Comparison of ENCODE assay signal across 26 cellular contexts in the genomic region with DNA sequence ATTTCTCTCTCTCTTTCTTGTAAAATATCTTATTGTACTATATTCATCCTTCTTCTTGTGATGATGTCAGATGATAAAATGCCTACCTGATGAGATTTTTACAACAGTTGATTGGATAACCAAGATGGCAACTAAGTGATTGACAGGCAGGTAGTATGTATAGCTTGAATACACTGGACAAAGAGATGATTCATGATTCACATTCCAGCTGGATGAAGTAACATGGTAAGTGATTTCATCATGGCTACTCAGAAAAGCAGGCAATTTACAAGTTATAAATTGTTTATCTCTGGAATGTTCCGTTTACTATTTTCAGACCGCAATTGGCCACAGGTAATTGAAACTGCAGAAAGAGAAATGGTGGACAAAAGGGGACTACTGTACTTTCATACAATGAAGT.
A peak's percentile ranks its signal among the peaks of the same experiment; 100 is the strongest.
DNase-seq lines count a peak whose midpoint lies in the region; FAIRE-seq and TF ChIP-seq lines count a peak whose summit lies in the region.
"Had no signal": no experiment of that assay in that cellular context is flagged by ENCODE, and none has a peak within 500 bp of the region (broad histone marks: within the 10 kb centered on the region; RNA-seq: fewer than 3 reads in every experiment).

No MANE protein-coding gene starts in this region.

- H2BK12ac ChIP-seq in trophoblast cell (ENCODE audit: low read length) = no peak overlapping the region

- no peaks in the 10 kb centered on the region for H4K20me1 ChIP-seq in PC-9 (ENCODE audit: insufficient read depth)

- no peak overlapping the region for H3K14ac ChIP-seq in trophoblast cell (ENCODE audit: low read length)

- no peak overlapping the region for H3K9ac ChIP-seq in trophoblast cell (ENCODE audit: low read length)

- H3K9me3 ChIP-seq in PC-9 (ENCODE audit: insufficient read depth, low read depth) (no peaks in the 10 kb centered on the region), trophoblast cell (ENCODE audit: insufficient read depth, low read depth, low read length) (no peaks in the 10 kb centered on the region)
- H3K9me3 ChIP-seq: Caco-2, ovary had no signal

- no peaks in the 10 kb centered on the region for H3K4me1 ChIP-seq in PC-9 (replicated peaks; ENCODE audit: insufficient read depth)
- no peaks in the 10 kb centered on the region for H3K4me1 ChIP-seq in trophoblast cell (ENCODE audit: control insufficient read depth in 1 of 2, insufficient read depth in 2 of 2, low read length in 2 of 2)
- H3K4me1 ChIP-seq: Caco-2 had no signal

- H3K27ac Mint-ChIP-seq in activated naive CD4-positive, alpha-beta T cell treated with anti-CD3 and anti-CD28 coated beads for 36 hours = no peak overlapping the region
- H3K27ac Mint-ChIP-seq: activated naive CD8-positive, alpha-beta T cell treated with anti-CD3 and anti-CD28 coated beads, Interleukin-2, amount 10 ng/mL, durations not matched to agents 7 days and 5 days; activated T-cell treated with anti-CD3 and anti-CD28 coated beads, Interleukin-2, amount 50 U/mL, for 72 hours; naive B cell; T-helper 2 cell treated with Interferon-gamma antibody and Interleukin-4, amounts not matched to agents 5 μg/mL and 100 μg/mL, for 36 hours had no signal

- no peak for TF ChIP-seq CTCF in PC-9 (conservative IDR thresholded peaks at IDR 0.05)
- no peak for TF ChIP-seq CTCF in choroid plexus epithelial cell (conservative IDR thresholded peaks at IDR 0.05; ENCODE audit: low read depth, low read length)

- H3K36me3 ChIP-seq in PC-9 (ENCODE audit: low read depth) (no peaks in the 10 kb centered on the region), trophoblast cell (ENCODE audit: control insufficient read depth in 1 of 2, insufficient read depth in 2 of 2, low read length in 2 of 2) (no peaks in the 10 kb centered on the region)
- H3K36me3 ChIP-seq: ovary had no signal

- no peak overlapping the region for H2AFZ ChIP-seq in PC-9
- H2AFZ ChIP-seq in trophoblast cell (ENCODE audit: insufficient read depth, low read length, poor library complexity) = no peak overlapping the region

- H3K4me1 Mint-ChIP-seq in activated naive CD4-positive, alpha-beta T cell treated with anti-CD3 and anti-CD28 coated beads for 36 hours (ENCODE audit: low read depth) = no peaks in the 10 kb centered on the region
- H3K4me1 Mint-ChIP-seq: activated naive CD8-positive, alpha-beta T cell treated with anti-CD3 and anti-CD28 coated beads, Interleukin-2, amount 10 ng/mL, durations not matched to agents 7 days and 5 days; naive B cell had no signal

- H2BK120ac ChIP-seq in trophoblast cell (ENCODE audit: insufficient read depth, low read length, poor library complexity) = no peak overlapping the region

- WGBS in trophoblast cell (ENCODE audit: extremely low coverage, insufficient coverage, insufficient read length) = no CpG with 5 or more reads among the region's 2 CpGs

- CTCF ChIA-PET in PC-9 (lab: Charles Lee) = no interaction called here
- CTCF ChIA-PET in activated naive CD4-positive, alpha-beta T cell treated with anti-CD3 and anti-CD28 coated beads for 36 hours (lab: Charles Lee) = interaction anchor here (0.6 kb wide), 1 partner anchor 109 kb away, joined by 3 read pairs; no protein-coding TSS in a partner anchor

- BruUV-seq in PC-9 (replicated peaks; lab: Mats Ljungman, UMichigan) = no TSS peak

- H3K27me3 ChIP-seq in PC-9 (ENCODE audit: insufficient read depth, low read depth) (no peaks in the 10 kb centered on the region), trophoblast cell (ENCODE audit: insufficient read depth, low read length) (no peaks in the 10 kb centered on the region)
- H3K27me3 ChIP-seq: ovary had no signal

- no peak overlapping the region for H3K23ac ChIP-seq in trophoblast cell (ENCODE audit: low read length)

- H3K79me1 ChIP-seq in trophoblast cell (ENCODE audit: low read length) = no peaks in the 10 kb centered on the region

- no peak overlapping the region for H2AK5ac ChIP-seq in trophoblast cell (ENCODE audit: low read length)

- peaks cover 2% of the 10 kb centered on the region for H3K9me3 Mint-ChIP-seq in activated naive CD4-positive, alpha-beta T cell treated with anti-CD3 and anti-CD28 coated beads for 36 hours

- no peak overlapping the region for H3K4me3 ChIP-seq in PC-9
- H3K4me3 ChIP-seq in choroid plexus epithelial cell (ENCODE audit: low read depth, low read length) = no peak overlapping the region
- H3K4me3 ChIP-seq in trophoblast cell (ENCODE audit: low read depth, low read length) = no peak overlapping the region
- H3K4me3 ChIP-seq: lung, ovary, skin epidermis had no signal

- no peak for FAIRE-seq in HTR-8/SVneo (lab: Jason Lieb, UNC)
- FAIRE-seq: G401.6 had no signal

- no peak overlapping the region for H2BK5ac ChIP-seq in trophoblast cell (ENCODE audit: low read depth, low read length, poor library complexity)

- H4K12ac ChIP-seq in trophoblast cell (ENCODE audit: low read depth, low read length) = no peak overlapping the region

- no peak overlapping the region for H4K91ac ChIP-seq in trophoblast cell (ENCODE audit: low read depth, low read length)

- no peak overlapping the region for H3K4ac ChIP-seq in trophoblast cell (ENCODE audit: low read depth, low read length)

- H3K79me2 ChIP-seq in PC-9 (ENCODE audit: low read depth) = no peaks in the 10 kb centered on the region
- H3K79me2 ChIP-seq in trophoblast cell (ENCODE audit: control insufficient read depth, insufficient read depth, low read length, poor library complexity) = no peaks in the 10 kb centered on the region

- H3K4me2 ChIP-seq in PC-9 (no peak overlapping the region), trophoblast cell (ENCODE audit: low read length) (no peak overlapping the region)

- H3K27ac ChIP-seq in PC-9 = peak overlapping the region; percentile 23; the same call in 1 of the 2 replicates
- H3K27ac ChIP-seq in trophoblast cell (ENCODE audit: low read depth, low read length) = no peak overlapping the region
- H3K27ac ChIP-seq: ovary, skin epidermis had no signal

- no peaks in the 10 kb centered on the region for H3F3A ChIP-seq in PC-9 (ENCODE audit: insufficient read depth, low read depth)

- intact Hi-C loops in PC-9 (cut with micrococcal nuclease; ENCODE audit: unreplicated experiment) = no loop called here
- intact Hi-C loops in activated naive CD4-positive, alpha-beta T cell treated with anti-CD3 and anti-CD28 coated beads for 36 hours (cut with micrococcal nuclease) = no loop called here

- H3K4me3 Mint-ChIP-seq in activated naive CD4-positive, alpha-beta T cell treated with anti-CD3 and anti-CD28 coated beads for 36 hours = no peak overlapping the region
- H3K4me3 Mint-ChIP-seq: activated naive CD8-positive, alpha-beta T cell treated with anti-CD3 and anti-CD28 coated beads, Interleukin-2, amount 10 ng/mL, durations not matched to agents 7 days and 5 days; activated T-cell treated with anti-CD3 and anti-CD28 coated beads, Interleukin-2, amount 50 U/mL, for 72 hours; naive B cell; T-helper 2 cell treated with Interferon-gamma antibody and Interleukin-4, amounts not matched to agents 5 μg/mL and 100 μg/mL, for 36 hours had no signal

- no peaks in the 10 kb centered on the region for H3K27me3 Mint-ChIP-seq in activated naive CD4-positive, alpha-beta T cell treated with anti-CD3 and anti-CD28 coated beads for 36 hours (ENCODE audit: low read depth)
- H3K27me3 Mint-ChIP-seq: activated naive CD8-positive, alpha-beta T cell treated with anti-CD3 and anti-CD28 coated beads, Interleukin-2, amount 10 ng/mL, durations not matched to agents 7 days and 5 days; naive B cell had no signal

- H3K9me2 ChIP-seq in PC-9 (ENCODE audit: insufficient read depth) = no peaks in the 10 kb centered on the region

- H4K8ac ChIP-seq in trophoblast cell (ENCODE audit: low read depth, low read length) = no peak overlapping the region

- POLR2A ChIA-PET in PC-9 (lab: Charles Lee; ENCODE audit: unreplicated experiment) = no interaction called here

- DNase-seq in H4 (ENCODE audit: low spot score) (peak; percentile 47), PC-9 (peak in 1 of 2 experiments; percentile 59), choroid plexus epithelial cell (ENCODE audit: low read depth) (peak; percentile 70), trophoblast cell (peak; percentile 17 to 82), HTR-8/SVneo (ENCODE audit: insufficient read length, low spot score) (no peak), cortex of kidney (lab: John Stamatoyannopoulos, UW) (no peak), GDM1 (lab: John Stamatoyannopoulos, UW) (no peak)
- no peak for DNase-seq in activated naive CD4-positive, alpha-beta T cell treated with anti-CD3 and anti-CD28 coated beads for 36 hours
- DNase-seq: activated CD4-positive, CD25-positive, alpha-beta regulatory T cell; activated CD8-positive, alpha-beta memory T cell treated with anti-CD3 and anti-CD28 coated beads for 24 hours; activated naive CD8-positive, alpha-beta T cell treated with anti-CD3 and anti-CD28 coated beads, Interleukin-2, amount 10 ng/mL, durations not matched to agents 7 days and 5 days; activated T-cell treated with anti-CD3 and anti-CD28 coated beads, Interleukin-2, amount 50 U/mL, for 72 hours; erythroblast; glutamatergic neuron; Kasumi-1; naive B cell; NCI-H1436 treated with DMSO at 0.1 percent for 48 hours; NK-92 treated with Interleukin-12 subunit alpha and Interleukin-12 subunit beta, amount 100 ng/mL, for 24 hours; ovary; SIG-M5; stimulated activated CD4-positive, alpha-beta T cell treated with anti-CD3 and anti-CD28 coated beads, Interleukin-4, amount 100 ng/mL, for 24 hours had no signal

- no peak overlapping the region for H3K18ac ChIP-seq in trophoblast cell (ENCODE audit: low read length)

- H3K36me3 Mint-ChIP-seq in activated naive CD4-positive, alpha-beta T cell treated with anti-CD3 and anti-CD28 coated beads for 36 hours (ENCODE audit: low read depth) = no peaks in the 10 kb centered on the region
- H3K36me3 Mint-ChIP-seq: activated naive CD8-positive, alpha-beta T cell treated with anti-CD3 and anti-CD28 coated beads, Interleukin-2, amount 10 ng/mL, durations not matched to agents 7 days and 5 days; naive B cell had no signal

Comparison
In these comparisons a context has a peak if more than half of its experiments do, and no peak if none do; other contexts are left out.
1. DNase-seq: peak in H4 (single experiment), choroid plexus epithelial cell (single experiment) and trophoblast cell (2 of 2); none in HTR-8/SVneo (single experiment), activated naive CD4-positive, alpha-beta T cell treated with anti-CD3 and anti-CD28 coated beads for 36 hours (single experiment), cortex of kidney (single experiment) and GDM1 (single experiment).